In the genomic region with DNA sequence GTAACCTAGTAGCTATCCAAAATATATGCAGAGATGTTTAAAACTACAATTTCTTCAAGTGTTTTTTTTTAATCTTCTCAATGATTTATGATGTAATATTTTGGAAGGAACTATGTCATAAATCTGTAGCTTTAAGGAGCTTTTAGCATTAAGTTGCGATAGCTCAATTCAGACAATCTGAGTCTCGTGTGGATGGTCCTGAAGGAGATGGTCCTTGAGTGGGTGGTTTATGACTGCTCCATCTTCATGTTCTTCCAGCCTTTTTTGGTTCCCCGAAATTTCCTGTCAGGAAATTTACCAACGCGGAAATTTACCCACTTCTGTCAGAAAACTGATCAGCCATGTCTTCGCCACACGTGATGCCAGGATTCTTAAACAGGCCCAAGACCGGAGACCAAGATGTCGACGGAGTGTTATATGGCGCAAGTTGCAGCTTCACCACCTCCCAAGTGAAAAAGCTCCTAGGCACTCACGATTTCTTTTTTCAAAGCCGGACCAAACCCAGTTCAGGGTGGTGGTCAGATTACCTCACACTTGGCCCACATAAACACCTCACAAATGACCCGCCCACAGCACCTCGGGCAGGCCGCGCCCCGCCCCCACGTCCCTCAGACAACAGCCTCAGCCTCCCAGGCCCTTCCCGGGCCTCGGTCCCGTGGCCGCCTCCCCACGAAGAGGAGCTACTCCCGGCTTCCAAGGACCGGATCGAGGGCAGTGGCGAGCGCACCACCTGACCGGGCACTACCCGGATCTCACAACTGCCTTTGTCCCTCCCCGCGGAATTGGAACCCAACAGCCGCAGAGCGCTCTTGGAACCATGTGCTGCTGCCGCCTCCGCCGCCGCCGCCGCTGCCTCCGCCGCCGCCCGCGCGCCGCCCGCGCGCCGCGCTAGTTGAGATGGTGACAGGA, we compare ENCODE assay signal across 8 cellular contexts. TPM values are rescaled to one million over a fixed set of nuclear protein-coding genes. Genes with fewer than 3 reads are reported as not detected.
A peak's percentile ranks its signal among the peaks of the same experiment; 100 is the strongest.
DNase-seq lines count a peak whose midpoint lies in the region; ATAC-seq, FAIRE-seq and TF ChIP-seq lines count a peak whose summit lies in the region.

TSS of gene MORC2 (minus strand) at position 760 of the 909 bp plus-strand sequence. CDS start 885 bp downstream, outside the sequence.

- peaks cover 64% of the 10 kb centered on the region for H3K36me3 Mint-ChIP-seq in dendritic cell treated with granulocyte-macrophage colony-stimulating factor and Interleukin-4, amounts not matched to agents 40 ng/mL and 50 ng/mL, for 4 days (ENCODE audit: low read depth)

- H3K9me3 ChIP-seq in OCI-LY7 (ENCODE audit: low read length): no peaks in the 10 kb centered on the region
- H3K9me3 ChIP-seq in subcutaneous abdominal adipose tissue (ENCODE audit: control insufficient read depth in 5 of 5, low read length in 5 of 5): peaks cover 11 to 35% (median 26%) of the 10 kb centered on the region in 5 donors

- H3K36me3 ChIP-seq in OCI-LY7 (ENCODE audit: insufficient read depth, low read length) (peaks cover 50% of the 10 kb centered on the region), subcutaneous abdominal adipose tissue (ENCODE audit: control insufficient read depth in 5 of 5, insufficient read depth in 5 of 5, low read length in 5 of 5) (peaks cover 12 to 20% (median 19%) of the 10 kb centered on the region in 5 donors)

- no peaks in the 10 kb centered on the region for H3K9me2 ChIP-seq in OCI-LY7 (ENCODE audit: insufficient read depth, low read length)

- POLR2A ChIA-PET in AG04449 (lab: Yijun Ruan, JAX): interaction anchor here (0.6 to 3.2 kb wide), 12 partner anchors 11 to 188 kb away, joined by 3 to 25 read pairs (median 4); partner anchors contain the start of gene SMTN
- POLR2A ChIA-PET in OCI-LY7 (lab: Charles Lee): interaction anchor here (0.8 to 2.0 kb wide), 7 partner anchors 8 to 322 kb away, joined by 3 to 7 read pairs (median 4); no protein-coding TSS in a partner anchor

- H3K9me3 Mint-ChIP-seq in dendritic cell treated with granulocyte-macrophage colony-stimulating factor and Interleukin-4, amounts not matched to agents 40 ng/mL and 50 ng/mL, for 4 days: peaks cover 20% of the 10 kb centered on the region

- ATAC-seq in HG03097 (IDR thresholded peaks at IDR 0.05; ENCODE audit: low FRiP score, unreplicated experiment): peak; percentile 23

- intact Hi-C loops in OCI-LY7 (cut with micrococcal nuclease; ENCODE audit: unreplicated experiment) (no loop called here), lower leg skin (cut with DNase I; ENCODE audit: low total_unique reads) (no loop called here)
- intact Hi-C loops in dendritic cell treated with granulocyte-macrophage colony-stimulating factor and Interleukin-4, amounts not matched to agents 40 ng/mL and 50 ng/mL, for 4 days (cut with micrococcal nuclease): loop anchor here (5.0 kb wide), 1 partner anchor 114 kb away; the partner anchor contains the start of gene SMTN

- H3K9ac ChIP-seq in subcutaneous abdominal adipose tissue (ENCODE audit: low read length in 5 of 5): peak within 1 kb of the TSS; percentile 21 to 85 (median 81)

- H3K4me1 ChIP-seq in OCI-LY7 (ENCODE audit: insufficient read depth, low read length, poor library complexity, severe bottlenecking): peaks cover 60% of the 10 kb centered on the region
- H3K4me1 ChIP-seq in subcutaneous abdominal adipose tissue (ENCODE audit: control insufficient read depth in 5 of 5, insufficient read depth in 5 of 5, low read length in 5 of 5): peaks cover 6 to 28% (median 25%) of the 10 kb centered on the region in 5 donors

- BruUV-seq in OCI-LY7 (replicated peaks; lab: Mats Ljungman, UMichigan): no TSS peak

- peak within 1 kb of the TSS; percentile 85 for H3K4me3 Mint-ChIP-seq in dendritic cell treated with granulocyte-macrophage colony-stimulating factor and Interleukin-4, amounts not matched to agents 40 ng/mL and 50 ng/mL, for 4 days

- H3K27ac ChIP-seq in OCI-LY7 (ENCODE audit: low read depth, low read length, poor library complexity, severe bottlenecking): peak within 1 kb of the TSS; percentile 88
- peak within 1 kb of the TSS; percentile 66 for H3K27ac ChIP-seq in subcutaneous abdominal adipose tissue (ENCODE audit: low read depth, low read length)

- peaks cover 39% of the 10 kb centered on the region for H3K4me1 Mint-ChIP-seq in dendritic cell treated with granulocyte-macrophage colony-stimulating factor and Interleukin-4, amounts not matched to agents 40 ng/mL and 50 ng/mL, for 4 days (ENCODE audit: low read depth)

- peak within 1 kb of the TSS; percentile 84 for H3K27ac Mint-ChIP-seq in dendritic cell treated with granulocyte-macrophage colony-stimulating factor and Interleukin-4, amounts not matched to agents 40 ng/mL and 50 ng/mL, for 4 days

- CTCF ChIA-PET in AG04449 (lab: Yijun Ruan, JAX) (interaction anchor here (0.9 to 5.7 kb wide), 13 partner anchors 10 to 333 kb away, joined by 3 to 57 read pairs (median 5); partner anchors contain the start of genes SELENOM and SLC35E4), OCI-LY7 (lab: Charles Lee; ENCODE audit: unreplicated experiment) (no interaction called here)

- TF ChIP-seq CTCF in AG04449 (IDR thresholded peaks at IDR 0.05; ENCODE audit: insufficient read depth, low read length, missing control alignments) (no peak), OCI-LY7 (conservative IDR thresholded peaks at IDR 0.05; ENCODE audit: low read length) (no peak), lower leg skin (IDR thresholded peaks at IDR 0.05) (no peak)

- H2AFZ ChIP-seq in OCI-LY7 (ENCODE audit: low read length): peak within 1 kb of the TSS; percentile 57

- H3K27me3 ChIP-seq in subcutaneous abdominal adipose tissue (ENCODE audit: control insufficient read depth in 5 of 5, insufficient read depth in 4 of 5, low read length in 5 of 5): no peaks in the 10 kb centered on the region

- 20 to 22% methylated on average over 49 to 52 of the region's 53 CpGs for WGBS in lower leg skin, 2 donors

- peaks cover 43% of the 10 kb centered on the region for H4K20me1 ChIP-seq in OCI-LY7 (ENCODE audit: insufficient read depth, low read length)

- no peak for FAIRE-seq in GM18507 (lab: Jason Lieb, UNC)

- no peaks in the 10 kb centered on the region for H3K27me3 Mint-ChIP-seq in dendritic cell treated with granulocyte-macrophage colony-stimulating factor and Interleukin-4, amounts not matched to agents 40 ng/mL and 50 ng/mL, for 4 days

- no peak for TF ChIP-seq POLR2A in lower leg skin (IDR thresholded peaks at IDR 0.05)

- H3K4me3 ChIP-seq in AG04449 (ENCODE audit: low read depth, low read length): peak within 1 kb of the TSS; percentile 73
- peak within 1 kb of the TSS; percentile 81 for H3K4me3 ChIP-seq in OCI-LY7 (ENCODE audit: low read depth, low read length, poor library complexity, severe bottlenecking)
- H3K4me3 ChIP-seq in lower leg skin (ENCODE audit: low read depth, poor library complexity, severe bottlenecking): peak within 1 kb of the TSS; percentile 97
- H3K4me3 ChIP-seq in subcutaneous abdominal adipose tissue (ENCODE audit: low read depth in 1 of 5, low read length in 5 of 5): peak within 1 kb of the TSS; percentile 81 to 85 (median 83)

- H3K4me2 ChIP-seq in OCI-LY7 (ENCODE audit: low read length): peak within 1 kb of the TSS; percentile 86

- no peak for DNase-seq in AG04449 (ENCODE audit: low read depth, low spot score)
- peak; percentile 22 for DNase-seq in GM18507 (ENCODE audit: extremely low spot score, insufficient read length, low read depth)
- DNase-seq in OCI-LY7 (ENCODE audit: low spot score): no peak
- peak in 1 of 2 donors; percentile 90 for DNase-seq in lower leg skin (ENCODE audit: low spot score in 2 of 2)
- no peak for DNase-seq in activated effector memory CD4-positive, alpha-beta T cell treated with anti-CD3 and anti-CD28 coated beads, Interleukin-2, amount 50 U/mL, for 16 hours

- peaks cover 88% of the 10 kb centered on the region for H3K79me2 ChIP-seq in OCI-LY7 (ENCODE audit: insufficient read depth, low read depth, low read length)

RNA-seq across cellular contexts. Expression of gene MORC2, which starts in this region (rescaled TPM):
- 22.9 and 26.0 TPM in 2 replicates for total RNA-seq in OCI-LY7 (2014; rRNA removed; shearing (Covaris generic))
- total RNA-seq in OCI-LY7 (2022) (35.6 and 37.4 TPM in 2 replicates), lower leg skin (10 to 100 TPM; 16.2 to 34.7 (median 21.4) TPM)
